In genomic region chr7:78777844-78778243, GRCh38 we compare ENCODE assay signal across 29 cellular contexts.
DNase-seq lines count a peak whose midpoint lies in the region; ATAC-seq lines count a peak whose summit lies in the region.
"Had no signal": no experiment of that assay in that cellular context is flagged by ENCODE, and none has a peak within 500 bp of the region (broad histone marks: within the 10 kb centered on the region; RNA-seq: fewer than 3 reads in every experiment).

No MANE protein-coding gene starts in this region.

- no peaks in the 10 kb centered on the region for H3K4me1 ChIP-seq in adipocyte (ENCODE audit: control insufficient read depth, insufficient read depth, low read length)
- H3K4me1 ChIP-seq: prostate gland, stomach, thyroid gland, uterus had no signal

- no peak for ATAC-seq in GM21515 (IDR thresholded peaks at IDR 0.05; ENCODE audit: unreplicated experiment)
- ATAC-seq: left colon; natural killer cell treated with Interleukin-12 subunit alpha and Interleukin-12 subunit beta and Interleukin-15 and Interleukin-18, amount 100 ng/mL, for 72 hours; sciatic nerve had no signal

- H3K4me3 ChIP-seq in adipocyte (ENCODE audit: low read length), result no peak overlapping the region
- H3K4me3 ChIP-seq: cardiac muscle cell, HAP-1, hepatocyte, prostate gland, stomach, thyroid gland, uterus had no signal

- DNase-seq in EL (peak; percentile 23), HT1080 (ENCODE audit: low read depth) (peak; percentile 52), adipocyte (ENCODE audit: low read depth) (peak; percentile 30), hepatic stellate cell (ENCODE audit: low spot score) (peak; percentile 11), LoVo (ENCODE audit: low spot score) (no peak), NCI-H146 (lab: John Stamatoyannopoulos, UW) (no peak), NCI-H226 (no peak)
- DNase-seq: activated CD4-positive, alpha-beta T cell treated with anti-CD3 and anti-CD28 coated beads for 4 hours; CD4-positive, alpha-beta T cell; DND-41; left colon; NCI-H1048; NCI-H1694; occipital lobe; SHP77 treated with DMSO at 0.1 percent for 48 hours; stimulated activated CD4-positive, alpha-beta T cell treated with anti-CD3 and anti-CD28 coated beads, Interleukin-12 subunit alpha, Interleukin-12 subunit beta, amount 100 ng/mL, for 4 hours; stimulated activated CD4-positive, alpha-beta T cell treated with anti-CD3 and anti-CD28 coated beads, Interleukin-2, amount 100 ng/mL, for 48 hours; stomach; T1000; thyroid gland; uterus; WERI-Rb-1 had no signal

- H3K9me3 ChIP-seq in adipocyte (ENCODE audit: control insufficient read depth, low read length), result no peaks in the 10 kb centered on the region
- H3K9me3 ChIP-seq: HAP-1, prostate gland, stomach, thyroid gland, uterus had no signal

- no peaks in the 10 kb centered on the region for H3K27me3 ChIP-seq in adipocyte (replicated peaks; ENCODE audit: control insufficient read depth, insufficient read depth, low read length)
- H3K27me3 ChIP-seq: cardiac muscle cell, hepatocyte, stomach, thyroid gland, uterus had no signal

- no peaks in the 10 kb centered on the region for H3K36me3 ChIP-seq in adipocyte (ENCODE audit: control insufficient read depth, insufficient read depth, low read length, severe bottlenecking)
- H3K36me3 ChIP-seq: cardiac muscle cell, HAP-1, prostate gland, stomach, thyroid gland, uterus, WERI-Rb-1 had no signal

- H3K9ac ChIP-seq in adipocyte (ENCODE audit: low read length), result no peak overlapping the region

Comparison
In these comparisons a context has a peak if more than half of its experiments do, and no peak if none do; other contexts are left out.
1. DNase-seq: peak in EL (single experiment), HT1080 (single experiment), adipocyte (single experiment) and hepatic stellate cell (single experiment); none in LoVo (single experiment), NCI-H146 (single experiment) and NCI-H226 (single experiment).